ENCODE assay signal across 20 cellular contexts in the genomic region with DNA sequence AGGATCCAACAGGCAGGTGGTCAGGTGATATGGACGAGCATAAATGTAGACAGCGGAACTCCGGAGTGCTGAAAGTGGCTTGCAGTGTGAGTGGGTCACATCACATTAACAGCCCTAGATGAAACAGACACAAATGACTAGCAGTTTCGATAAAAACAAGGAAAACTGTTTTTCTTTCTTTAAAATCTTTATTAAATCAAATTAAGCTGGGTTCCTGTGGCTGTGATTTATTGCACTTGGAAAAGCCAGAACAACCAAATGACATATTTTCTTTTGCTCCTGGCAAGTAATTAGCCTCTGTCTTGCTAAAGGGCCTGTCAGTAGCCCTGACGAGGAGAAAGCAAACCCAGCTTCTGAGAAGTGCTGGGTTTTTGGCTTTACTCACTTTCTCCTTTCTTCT.
DNase-seq lines count a peak whose midpoint lies in the region; ATAC-seq, FAIRE-seq and TF ChIP-seq lines count a peak whose summit lies in the region.
"Had no signal": no experiment of that assay in that cellular context is flagged by ENCODE, and none has a peak within 500 bp of the region (broad histone marks: within the 10 kb centered on the region; RNA-seq: fewer than 3 reads in every experiment).

No MANE protein-coding gene starts in this region.

- no peaks in the 10 kb centered on the region for H3K9me3 ChIP-seq in BE2C
- no peaks in the 10 kb centered on the region for H3K9me3 ChIP-seq in SK-N-SH
- no peaks in the 10 kb centered on the region for H3K9me3 ChIP-seq in endodermal cell (ENCODE audit: control insufficient read depth, low read length)
- H3K9me3 ChIP-seq in neural progenitor cell (ENCODE audit: low read depth) = no peaks in the 10 kb centered on the region
- no peaks in the 10 kb centered on the region for H3K9me3 ChIP-seq in esophagus muscularis mucosa
- H3K9me3 ChIP-seq: BLaER1, Caco-2 had no signal

- H3K9ac ChIP-seq in SK-N-SH = no peak overlapping the region
- H3K9ac ChIP-seq in endodermal cell (ENCODE audit: extremely low read depth, low read length, poor library complexity, severe bottlenecking) = no peak overlapping the region
- no peak overlapping the region for H3K9ac ChIP-seq in neural progenitor cell
- H3K9ac ChIP-seq: BLaER1 had no signal

- H3K27me3 Mint-ChIP-seq in endodermal cell (ENCODE audit: insufficient read depth) (no peaks in the 10 kb centered on the region), neural progenitor cell (ENCODE audit: insufficient read depth, low read depth) (peaks cover 5% of the 10 kb centered on the region)
- H3K27me3 Mint-ChIP-seq in stimulated activated naive B cell treated with anti-CD40 and anti-IgM and Interleukin-4, amounts not matched to agents 10 μg/mL and 1 μg/mL and 100 μg/mL, for 72 hours = no peaks in the 10 kb centered on the region

- CTCF ChIA-PET in SK-N-SH (lab: Yijun Ruan, JAX) = interaction anchor here (1.0 to 2.6 kb wide), 6 partner anchors 19 to 191 kb away, joined by 3 to 11 read pairs (median 5); no protein-coding TSS in a partner anchor

- POLR2A ChIA-PET in SK-N-SH (lab: Yijun Ruan, JAX) = interaction anchor here (0.8 to 2.8 kb wide), 7 partner anchors 22 to 110 kb away, joined by 4 to 18 read pairs (median 9); no protein-coding TSS in a partner anchor

- peaks cover 7% of the 10 kb centered on the region for H3K4me1 Mint-ChIP-seq in endodermal cell
- H3K4me1 Mint-ChIP-seq in neural progenitor cell = peaks cover 31% of the 10 kb centered on the region
- no peaks in the 10 kb centered on the region for H3K4me1 Mint-ChIP-seq in stimulated activated naive B cell treated with anti-CD40 and anti-IgM and Interleukin-4, amounts not matched to agents 10 μg/mL and 1 μg/mL and 100 μg/mL, for 72 hours
- H3K4me1 Mint-ChIP-seq: CD8-positive, alpha-beta memory T cell had no signal

- DNase-seq in BE2C (peak; percentile 16), SK-N-SH (peak; percentile 71), endodermal cell (no peak), neural progenitor cell (ENCODE audit: low spot score) (no peak), NCI-H2227 (lab: John Stamatoyannopoulos, UW; ENCODE audit: unreplicated experiment) (no peak), GM12892 (ENCODE audit: insufficient read length) (no peak), esophagus muscularis mucosa (ENCODE audit: extremely low spot score) (no peak)
- DNase-seq in stimulated activated naive B cell treated with anti-CD40 and anti-IgM and Interleukin-4, amounts not matched to agents 10 μg/mL and 1 μg/mL and 100 μg/mL, for 72 hours = no peak
- DNase-seq: Caco-2; CD8-positive, alpha-beta memory T cell; DND-41; GF-D8; GOT3; HCEC 1CT; HFFc6 had no signal

- no peaks in the 10 kb centered on the region for H3K9me3 Mint-ChIP-seq in endodermal cell
- peaks cover 2% of the 10 kb centered on the region for H3K9me3 Mint-ChIP-seq in neural progenitor cell
- H3K9me3 Mint-ChIP-seq in stimulated activated naive B cell treated with anti-CD40 and anti-IgM and Interleukin-4, amounts not matched to agents 10 μg/mL and 1 μg/mL and 100 μg/mL, for 72 hours = no peaks in the 10 kb centered on the region

- no peaks in the 10 kb centered on the region for H3K9me2 ChIP-seq in SK-N-SH

- H3K4me3 ChIP-seq in BE2C (ENCODE audit: low read depth, low read length) = no peak overlapping the region
- H3K4me3 ChIP-seq in SK-N-SH (ENCODE audit: low read depth in 2 of 2, low read length in 1 of 2) = no peak overlapping the region
- H3K4me3 ChIP-seq in endodermal cell (ENCODE audit: low read length) = no peak overlapping the region
- no peak overlapping the region for H3K4me3 ChIP-seq in neural progenitor cell
- H3K4me3 ChIP-seq in esophagus muscularis mucosa = no peak overlapping the region
- H3K4me3 ChIP-seq: BLaER1 had no signal

- H3K36me3 Mint-ChIP-seq in endodermal cell (ENCODE audit: low read depth) = no peaks in the 10 kb centered on the region
- peaks cover 2% of the 10 kb centered on the region for H3K36me3 Mint-ChIP-seq in neural progenitor cell
- H3K36me3 Mint-ChIP-seq in stimulated activated naive B cell treated with anti-CD40 and anti-IgM and Interleukin-4, amounts not matched to agents 10 μg/mL and 1 μg/mL and 100 μg/mL, for 72 hours = no peaks in the 10 kb centered on the region
- H3K36me3 Mint-ChIP-seq: CD8-positive, alpha-beta memory T cell had no signal

- H3K4me1 ChIP-seq in BE2C (no peaks in the 10 kb centered on the region; the same call in 1 of the 2 replicates), SK-N-SH (ENCODE audit: control insufficient read depth in 1 of 2, insufficient read depth in 2 of 2, low read depth in 1 of 2, low read length in 1 of 2) (peaks cover 0 to 33% of the 10 kb centered on the region in 2 experiments; a peak in 2 of 4 replicates), endodermal cell (ENCODE audit: control insufficient read depth, insufficient read depth, low read length) (no peaks in the 10 kb centered on the region), neural progenitor cell (peaks cover 8% of the 10 kb centered on the region), esophagus muscularis mucosa (no peaks in the 10 kb centered on the region)
- H3K4me1 ChIP-seq: BLaER1 had no signal

- peak; percentile 26 for TF ChIP-seq RAD21 in SK-N-SH (IDR thresholded peaks at IDR 0.05; ENCODE audit: low read length)

- WGBS in SK-N-SH (ENCODE audit: low lambda C conversion rate) = 3% methylated on average over 5 of the region's 5 CpGs
- 79 to 89% methylated on average over 4 to 5 of the region's 5 CpGs for whole genome bisulfite sequencing in endodermal cell (ENCODE audit: insufficient coverage in 1 of 2, insufficient read length in 1 of 2), 2 experiments
- WGBS in esophagus muscularis mucosa = 46% methylated on average over 5 of the region's 5 CpGs

- H3K27ac Mint-ChIP-seq in endodermal cell (no peak overlapping the region), neural progenitor cell (peak overlapping the region; percentile 91)
- H3K27ac Mint-ChIP-seq in stimulated activated naive B cell treated with anti-CD40 and anti-IgM and Interleukin-4, amounts not matched to agents 10 μg/mL and 1 μg/mL and 100 μg/mL, for 72 hours = no peak overlapping the region
- H3K27ac Mint-ChIP-seq: HFFc6 had no signal

- H3K27me3 ChIP-seq in BE2C = no peaks in the 10 kb centered on the region
- no peaks in the 10 kb centered on the region for H3K27me3 ChIP-seq in SK-N-SH (ENCODE audit: insufficient read depth)
- no peaks in the 10 kb centered on the region for H3K27me3 ChIP-seq in endodermal cell (ENCODE audit: control insufficient read depth, insufficient read depth, low read length, poor library complexity, severe bottlenecking)
- no peaks in the 10 kb centered on the region for H3K27me3 ChIP-seq in neural progenitor cell
- H3K27me3 ChIP-seq in esophagus muscularis mucosa = peaks cover 0 to 7% (median 0%) of the 10 kb centered on the region in 4 donors
- H3K27me3 ChIP-seq: BLaER1 had no signal

- H3K4me2 ChIP-seq in SK-N-SH (no peak overlapping the region), neural progenitor cell (no peak overlapping the region)
- H3K4me2 ChIP-seq: BLaER1 had no signal

- no peaks in the 10 kb centered on the region for H3F3A ChIP-seq in SK-N-SH (replicated peaks; ENCODE audit: insufficient read depth)
- H3F3A ChIP-seq in neural progenitor cell (ENCODE audit: low read depth) = no peaks in the 10 kb centered on the region

- no peak for ATAC-seq in stimulated activated naive B cell treated with anti-CD40 and anti-IgM and Interleukin-4, amounts not matched to agents 10 μg/mL and 1 μg/mL and 100 μg/mL, for 72 hours (replicated peaks)
- ATAC-seq: HepG2 had no signal

- H3K79me2 ChIP-seq in SK-N-SH (ENCODE audit: insufficient read depth) (no peaks in the 10 kb centered on the region), neural progenitor cell (ENCODE audit: low read depth) (no peaks in the 10 kb centered on the region)

- H2AFZ ChIP-seq in SK-N-SH (ENCODE audit: low read depth) = no peak overlapping the region
- peak overlapping the region; percentile 15 for H2AFZ ChIP-seq in neural progenitor cell (replicated peaks)

- no peak overlapping the region for H3K4me3 Mint-ChIP-seq in endodermal cell
- H3K4me3 Mint-ChIP-seq in neural progenitor cell = no peak overlapping the region
- no peak overlapping the region for H3K4me3 Mint-ChIP-seq in stimulated activated naive B cell treated with anti-CD40 and anti-IgM and Interleukin-4, amounts not matched to agents 10 μg/mL and 1 μg/mL and 100 μg/mL, for 72 hours
- H3K4me3 Mint-ChIP-seq: CD8-positive, alpha-beta memory T cell; HFFc6 had no signal

- peak overlapping the region in 1 of 2 experiments; percentile 98; a peak in 2 of 4 replicates for H3K27ac ChIP-seq in SK-N-SH (ENCODE audit: low read depth in 2 of 2, low read length in 1 of 2)
- peak overlapping the region; percentile 66 for H3K27ac ChIP-seq in endodermal cell (ENCODE audit: low read depth, low read length)
- no peak overlapping the region for H3K27ac ChIP-seq in neural progenitor cell
- H3K27ac ChIP-seq in esophagus muscularis mucosa (replicated peaks in 1 of 4) = no peak overlapping the region
- H3K27ac ChIP-seq: 22Rv1, BLaER1 had no signal

- H4K20me1 ChIP-seq in SK-N-SH (ENCODE audit: insufficient read depth) (no peaks in the 10 kb centered on the region), neural progenitor cell (ENCODE audit: low read depth) (no peaks in the 10 kb centered on the region)
- H4K20me1 ChIP-seq: BLaER1 had no signal

- FAIRE-seq in GM12892 (lab: Jason Lieb, UNC) = no peak
- FAIRE-seq: GM18507, HepG2, HTR-8/SVneo had no signal

- no peak for TF ChIP-seq CTCF in BE2C (IDR thresholded peaks at IDR 0.05; ENCODE audit: low read depth, low read length)
- no peak for TF ChIP-seq CTCF in SK-N-SH (IDR thresholded peaks at IDR 0.05)
- TF ChIP-seq CTCF in endodermal cell (conservative IDR thresholded peaks at IDR 0.05) = no peak
- TF ChIP-seq CTCF in neural progenitor cell (IDR thresholded peaks at IDR 0.05) = no peak
- no peak for TF ChIP-seq CTCF in esophagus muscularis mucosa (IDR thresholded peaks at IDR 0.05)

- intact Hi-C loops in esophagus muscularis mucosa (cut with DNase I) = no loop called here

- no peaks in the 10 kb centered on the region for H3K36me3 ChIP-seq in BE2C
- H3K36me3 ChIP-seq in SK-N-SH (replicated peaks in 1 of 2; ENCODE audit: control insufficient read depth in 1 of 2, insufficient read depth in 2 of 2, low read length in 1 of 2) = no peaks in the 10 kb centered on the region
- no peaks in the 10 kb centered on the region for H3K36me3 ChIP-seq in endodermal cell (ENCODE audit: control insufficient read depth, insufficient read depth, low read length)
- H3K36me3 ChIP-seq in neural progenitor cell = no peaks in the 10 kb centered on the region
- no peaks in the 10 kb centered on the region for H3K36me3 ChIP-seq in esophagus muscularis mucosa
- H3K36me3 ChIP-seq: BLaER1 had no signal

- TF ChIP-seq EP300 in SK-N-SH (IDR thresholded peaks at IDR 0.05; ENCODE audit: borderline replicate concordance in 1 of 2, low read depth in 1 of 2, low read length in 1 of 2) (peak; percentile 46 to 99; a peak in 3 of 4 replicates), esophagus muscularis mucosa (IDR thresholded peaks at IDR 0.05) (no peak)

- no peak for TF ChIP-seq POLR2A in GM12892 (IDR thresholded peaks at IDR 0.05; ENCODE audit: low read depth, low read length)
- no peak for TF ChIP-seq POLR2A in esophagus muscularis mucosa (IDR thresholded peaks at IDR 0.05; ENCODE audit: low read depth)

TF ChIP-seq in SK-N-SH, 30 proteins besides CTCF, POLR2A, EP300 and RAD21 (continues in another document):
- TF ChIP-seq RFX5 (IDR thresholded peaks at IDR 0.05; ENCODE audit: low read length) (no peak), EZH2phosphoT487 (IDR thresholded peaks at IDR 0.05; ENCODE audit: borderline replicate concordance, low read depth) (no peak), GATA2 (CRISPR knock-in tag; IDR thresholded peaks at IDR 0.05) (peak; percentile 75)

Comparison
In these comparisons a context has a peak if more than half of its experiments do, and no peak if none do; other contexts are left out.
1. DNase-seq: peak in BE2C (single experiment) and SK-N-SH (single experiment); none in endodermal cell (single experiment), neural progenitor cell (single experiment), NCI-H2227 (single experiment), GM12892 (single experiment), esophagus muscularis mucosa (single experiment) and stimulated activated naive B cell treated with anti-CD40 and anti-IgM and Interleukin-4, amounts not matched to agents 10 μg/mL and 1 μg/mL and 100 μg/mL, for 72 hours (single experiment).